ENCODE assay signal across 29 cellular contexts in genomic region chr3:138476526-138476925, GRCh38. TPM values are rescaled to one million over a fixed set of nuclear protein-coding genes. Genes with fewer than 3 reads are reported as not detected.
"Had no signal": no experiment of that assay in that cellular context is flagged by ENCODE, and none has a peak within 500 bp of the region (broad histone marks: within the 10 kb centered on the region; RNA-seq: fewer than 3 reads in every experiment).

No MANE protein-coding gene starts in this region.

- H3K36me3 ChIP-seq: adrenal gland had no signal

- H3K4me1 ChIP-seq: adrenal gland, body of pancreas had no signal

- H3K27me3 ChIP-seq: adrenal gland, body of pancreas had no signal

- H3K4me3 Mint-ChIP-seq: activated CD4-positive, alpha-beta T cell treated with anti-CD3 and anti-CD28 coated beads for 36 hours; activated CD8-positive, alpha-beta memory T cell treated with anti-CD3 and anti-CD28 coated beads, Interleukin-2, amount 10 ng/mL, durations not matched to agents 7 days and 5 days; activated CD8-positive, alpha-beta T cell treated with anti-CD3 and anti-CD28 coated beads, Interleukin-2, amount 10 ng/mL, durations not matched to agents 7 days and 5 days; activated naive CD4-positive, alpha-beta T cell treated with anti-CD3 and anti-CD28 coated beads for 36 hours; activated naive CD4-positive, alpha-beta T cell treated with anti-CD3 and anti-CD28 coated beads, Interleukin-2, amount 50 U/mL, for 24 hours; activated naive CD8-positive, alpha-beta T cell treated with anti-CD3 and anti-CD28 coated beads for 36 hours; activated naive CD8-positive, alpha-beta T cell treated with anti-CD3 and anti-CD28 coated beads, Interleukin-2, amount 50 U/mL, for 24 hours; activated T-helper 1 cell treated with anti-CD3 and anti-CD28 coated beads, Interleukin-12 subunit alpha, Interleukin-12 subunit beta, Interleukin-2, Interleukin-4 antibody, amounts not matched to agents 30 ng/mL and 10 ng/mL and 1 ng/mL, durations not matched to agents 14 hours and 24 hours and 36 hours; effector memory CD8-positive, alpha-beta T cell had no signal

- DNase-seq: activated CD4-positive, alpha-beta T cell treated with anti-CD3 and anti-CD28 coated beads for 36 hours; activated CD4-positive, alpha-beta T cell treated with anti-CD3 and anti-CD28 coated beads, Interleukin-2, amount 50 U/mL, for 1 hour; activated CD4-positive, alpha-beta T cell treated with anti-CD3 and anti-CD28 coated beads, Interleukin-2, amount 50 U/mL, for 48 hours; activated CD4-positive, CD25-positive, alpha-beta regulatory T cell; activated CD4-positive, CD25-positive, alpha-beta regulatory T cell treated with anti-CD3 and anti-CD28 coated beads, Interleukin-2, amount 50 U/mL, for 72 hours; activated CD8-positive, alpha-beta memory T cell treated with anti-CD3 and anti-CD28 coated beads, Interleukin-2, amount 10 ng/mL, durations not matched to agents 7 days and 5 days; activated CD8-positive, alpha-beta memory T cell treated with anti-CD3 and anti-CD28 coated beads, Interleukin-2, amount 50 U/mL, for 4 hours; activated CD8-positive, alpha-beta T cell treated with anti-CD3 and anti-CD28 coated beads, Interleukin-2, amount 10 ng/mL, durations not matched to agents 7 days and 5 days; activated effector memory CD4-positive, alpha-beta T cell treated with anti-CD3 and anti-CD28 coated beads, Interleukin-2, amount 50 U/mL, for 16 hours; activated naive CD4-positive, alpha-beta T cell treated with anti-CD3 and anti-CD28 coated beads for 36 hours; activated naive CD8-positive, alpha-beta T cell treated with anti-CD3 and anti-CD28 coated beads for 36 hours; activated naive CD8-positive, alpha-beta T cell treated with anti-CD3 and anti-CD28 coated beads, Interleukin-2, amount 50 U/mL, for 24 hours; activated T-cell treated with anti-CD3 and anti-CD28 coated beads, Interleukin-2, amount 50 U/mL, for 1 hour; activated T-cell treated with anti-CD3 and anti-CD28 coated beads, Interleukin-2, amount 50 U/mL, for 48 hours; adrenal gland; amygdala; body of pancreas; caudate nucleus; cortex of kidney; dermis blood vessel endothelial cell; effector CD4-positive, alpha-beta T cell; effector memory CD8-positive, alpha-beta T cell; foreskin fibroblast; head of caudate nucleus; T-helper 2 cell had no signal

- H3K4me1 Mint-ChIP-seq: activated CD4-positive, alpha-beta T cell treated with anti-CD3 and anti-CD28 coated beads for 36 hours; activated CD8-positive, alpha-beta memory T cell treated with anti-CD3 and anti-CD28 coated beads, Interleukin-2, amount 10 ng/mL, durations not matched to agents 7 days and 5 days; activated naive CD4-positive, alpha-beta T cell treated with anti-CD3 and anti-CD28 coated beads, Interleukin-2, amount 50 U/mL, for 24 hours; activated naive CD8-positive, alpha-beta T cell treated with anti-CD3 and anti-CD28 coated beads for 36 hours; activated naive CD8-positive, alpha-beta T cell treated with anti-CD3 and anti-CD28 coated beads, Interleukin-2, amount 50 U/mL, for 24 hours had no signal

- H3K27me3 Mint-ChIP-seq: activated naive CD4-positive, alpha-beta T cell treated with anti-CD3 and anti-CD28 coated beads, Interleukin-2, amount 50 U/mL, for 24 hours; activated naive CD8-positive, alpha-beta T cell treated with anti-CD3 and anti-CD28 coated beads for 36 hours had no signal

- H3K4me3 ChIP-seq: adrenal gland, body of pancreas had no signal

- H3K9me3 ChIP-seq: adrenal gland, body of pancreas had no signal

- H3K27ac ChIP-seq: adrenal gland, body of pancreas, epithelial cell of prostate had no signal

- ATAC-seq: activated CD4-positive, alpha-beta T cell treated with anti-CD3 and anti-CD28 coated beads for 36 hours; activated CD8-positive, alpha-beta memory T cell treated with anti-CD3 and anti-CD28 coated beads, Interleukin-2, amount 10 ng/mL, durations not matched to agents 7 days and 5 days; activated CD8-positive, alpha-beta T cell treated with anti-CD3 and anti-CD28 coated beads, Interleukin-2, amount 10 ng/mL, durations not matched to agents 7 days and 5 days; activated naive CD8-positive, alpha-beta T cell treated with anti-CD3 and anti-CD28 coated beads, Interleukin-2, amount 50 U/mL, for 24 hours; body of pancreas; effector memory CD8-positive, alpha-beta T cell had no signal

- H3K27ac Mint-ChIP-seq: activated CD4-positive, alpha-beta T cell treated with anti-CD3 and anti-CD28 coated beads for 36 hours; activated CD8-positive, alpha-beta memory T cell treated with anti-CD3 and anti-CD28 coated beads, Interleukin-2, amount 10 ng/mL, durations not matched to agents 7 days and 5 days; activated CD8-positive, alpha-beta T cell treated with anti-CD3 and anti-CD28 coated beads, Interleukin-2, amount 10 ng/mL, durations not matched to agents 7 days and 5 days; activated naive CD4-positive, alpha-beta T cell treated with anti-CD3 and anti-CD28 coated beads for 36 hours; activated naive CD4-positive, alpha-beta T cell treated with anti-CD3 and anti-CD28 coated beads, Interleukin-2, amount 50 U/mL, for 24 hours; activated naive CD8-positive, alpha-beta T cell treated with anti-CD3 and anti-CD28 coated beads for 36 hours; activated naive CD8-positive, alpha-beta T cell treated with anti-CD3 and anti-CD28 coated beads, Interleukin-2, amount 50 U/mL, for 24 hours; activated T-helper 1 cell treated with anti-CD3 and anti-CD28 coated beads, Interleukin-12 subunit alpha, Interleukin-12 subunit beta, Interleukin-2, Interleukin-4 antibody, amounts not matched to agents 30 ng/mL and 10 ng/mL and 1 ng/mL, durations not matched to agents 14 hours and 24 hours and 36 hours; activated T-helper 2 cell treated with anti-CD3 and anti-CD28 coated beads, Interferon-gamma antibody, Interleukin-2, Interleukin-4, amounts not matched to agents 10 μg/mL and 5 μg/mL and 100 μg/mL, durations not matched to agents 14 hours and 24 hours and 36 hours; effector memory CD8-positive, alpha-beta T cell had no signal

- H3K36me3 Mint-ChIP-seq: activated CD8-positive, alpha-beta memory T cell treated with anti-CD3 and anti-CD28 coated beads, Interleukin-2, amount 10 ng/mL, durations not matched to agents 7 days and 5 days; activated naive CD4-positive, alpha-beta T cell treated with anti-CD3 and anti-CD28 coated beads, Interleukin-2, amount 50 U/mL, for 24 hours; activated naive CD8-positive, alpha-beta T cell treated with anti-CD3 and anti-CD28 coated beads for 36 hours had no signal

- H3K9me3 Mint-ChIP-seq: activated naive CD4-positive, alpha-beta T cell treated with anti-CD3 and anti-CD28 coated beads for 36 hours; activated naive CD4-positive, alpha-beta T cell treated with anti-CD3 and anti-CD28 coated beads, Interleukin-2, amount 50 U/mL, for 24 hours; activated naive CD8-positive, alpha-beta T cell treated with anti-CD3 and anti-CD28 coated beads for 36 hours; activated naive CD8-positive, alpha-beta T cell treated with anti-CD3 and anti-CD28 coated beads, Interleukin-2, amount 50 U/mL, for 24 hours; activated T-helper 1 cell treated with anti-CD3 and anti-CD28 coated beads, Interleukin-12 subunit alpha, Interleukin-12 subunit beta, Interleukin-2, Interleukin-4 antibody, amounts not matched to agents 30 ng/mL and 10 ng/mL and 1 ng/mL, durations not matched to agents 14 hours and 24 hours and 36 hours; activated T-helper 2 cell treated with anti-CD3 and anti-CD28 coated beads, Interferon-gamma antibody, Interleukin-2, Interleukin-4, amounts not matched to agents 10 μg/mL and 5 μg/mL and 100 μg/mL, durations not matched to agents 14 hours and 24 hours and 36 hours; effector memory CD8-positive, alpha-beta T cell had no signal

RNA-seq across cellular contexts. Expression of gene ESYT3, which starts 42.1 kb away (rescaled TPM):
- total RNA-seq: dermis blood vessel endothelial cell had no signal
